ENCODE assay signal across 8 cellular contexts in the genomic region with DNA sequence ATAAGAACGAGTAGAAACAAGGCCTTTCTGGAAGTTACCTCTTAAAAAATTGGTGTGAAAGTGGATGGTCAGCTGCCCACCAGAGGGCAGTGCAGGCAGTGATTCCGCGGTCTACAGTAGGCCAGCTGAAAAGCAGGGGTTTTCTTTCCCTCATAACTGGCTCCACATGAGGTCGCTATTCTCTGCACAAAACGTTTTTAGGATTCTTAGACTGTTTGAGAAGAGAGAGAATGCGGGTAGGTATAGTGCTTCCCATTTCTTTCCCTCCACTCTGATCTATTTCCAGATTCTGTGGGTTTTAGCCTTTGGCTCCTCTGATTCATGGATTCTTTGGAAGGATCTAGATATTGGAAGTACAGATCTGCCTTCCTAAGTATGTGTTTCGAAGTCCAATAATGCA. TPM values are rescaled to one million over a fixed set of nuclear protein-coding genes. Genes with fewer than 3 reads are reported as not detected.
DNase-seq lines count a peak whose midpoint lies in the region; ATAC-seq, FAIRE-seq and TF ChIP-seq lines count a peak whose summit lies in the region.

No MANE protein-coding gene starts in this region.

- WGBS in A549 (ENCODE audit: missing lambda C conversion rate) = 15% methylated on average over 7 of the region's 7 CpGs

- TF ChIP-seq CTCF in A549 (IDR thresholded peaks at IDR 0.05) (peak; percentile 99), astrocyte of the cerebellum (IDR thresholded peaks at IDR 0.05; ENCODE audit: low read depth, low read length, missing control alignments) (peak; percentile 94)

- ATAC-seq in A549 = peak; percentile 89 to 95
- peak; percentile 90 for ATAC-seq in GM18517 (IDR thresholded peaks at IDR 0.05; ENCODE audit: unreplicated experiment)
- peak; percentile 85 for ATAC-seq in HG03039 (IDR thresholded peaks at IDR 0.05; ENCODE audit: unreplicated experiment)

- DNase-seq in A549 (ENCODE audit: low read depth in 1 of 2, low spot score in 1 of 2) (peak; percentile 16 to 78), NCI-H2029 treated with DMSO at 0.1 percent for 48 hours (lab: John Stamatoyannopoulos, UW) (peak; percentile 98), T-helper 9 cell (peak; percentile 49), astrocyte of the cerebellum (ENCODE audit: low read depth) (peak; percentile 86), hepatic stellate cell (ENCODE audit: low spot score) (peak; percentile 51), skeletal muscle cell (ENCODE audit: low read depth) (peak; percentile 56)

- H3K4me2 ChIP-seq in A549 = no peak overlapping the region

- CTCF ChIA-PET in A549 (lab: Yijun Ruan, JAX) = interaction anchor here (0.6 to 4.9 kb wide), 29 partner anchors 9 to 691 kb away, joined by 3 to 131 read pairs (median 3); no protein-coding TSS in a partner anchor

- POLR2A ChIA-PET in A549 (lab: Yijun Ruan, JAX) = interaction anchor here (0.9 kb wide), 1 partner anchor 334 kb away, joined by 3 read pairs; no protein-coding TSS in a partner anchor

- TF ChIP-seq EP300 in A549 (IDR thresholded peaks at IDR 0.05) = no peak

- H3K9me3 ChIP-seq in A549 = no peaks in the 10 kb centered on the region

- H3K4me3 ChIP-seq in A549 = no peak overlapping the region
- no peak overlapping the region for H3K4me3 ChIP-seq in astrocyte of the cerebellum (ENCODE audit: low read depth, low read length)
- H3K4me3 ChIP-seq in skeletal muscle cell (ENCODE audit: low read depth, low read length) = no peak overlapping the region

- no peak for TF ChIP-seq POLR2A in A549 (IDR thresholded peaks at IDR 0.05; ENCODE audit: low read length)

- peak; percentile 88 to 93 for TF ChIP-seq RAD21 in A549 (conservative IDR thresholded peaks at IDR 0.05 in 1 of 2, IDR thresholded peaks at IDR 0.05 in 1 of 2)

- no peaks in the 10 kb centered on the region for H3K4me1 ChIP-seq in A549

- in situ Hi-C loops in astrocyte of the cerebellum (cut with HindIII; ENCODE audit: low sequenced_read_pairs) = loop anchor here (25.0 kb wide), 2 partner anchors 357 to 682 kb away; no protein-coding TSS in a partner anchor

- H3K27ac ChIP-seq in A549 = no peak overlapping the region

- no peak for FAIRE-seq in A549 (lab: Jason Lieb, UNC)

TF ChIP-seq in A549, 52 proteins besides CTCF, POLR2A, EP300 and RAD21:
- TF ChIP-seq RFX5 (IDR thresholded peaks at IDR 0.05) (no peak), SMC3 (IDR thresholded peaks at IDR 0.05) (peak; percentile 97), SREBF2 (IDR thresholded peaks at IDR 0.05) (no peak)
- TF ChIP-seq, protein P1, sequence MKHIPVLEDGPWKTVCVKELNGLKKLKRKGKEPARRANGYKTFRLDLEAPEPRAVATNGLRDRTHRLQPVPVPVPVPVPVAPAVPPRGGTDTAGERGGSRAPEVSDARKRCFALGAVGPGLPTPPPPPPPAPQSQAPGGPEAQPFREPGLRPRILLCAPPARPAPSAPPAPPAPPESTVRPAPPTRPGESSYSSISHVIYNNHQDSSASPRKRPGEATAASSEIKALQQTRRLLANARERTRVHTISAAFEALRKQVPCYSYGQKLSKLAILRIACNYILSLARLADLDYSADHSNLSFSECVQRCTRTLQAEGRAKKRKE (CRISPR knock-in tag; IDR thresholded peaks at IDR 0.05; ENCODE audit: low read depth) = no peak

RNA-seq across cellular contexts. Expression of gene FIG4, which starts 14.2 kb away (rescaled TPM):
- 10.4 and 11.2 TPM in 2 replicates for polyA plus RNA-seq in A549 (2011; rRNA removed)
- polyA plus RNA-seq in A549 (2012; cell fraction: cytosol; rRNA removed) = 2.5 and 2.7 TPM in 2 replicates
- polyA plus RNA-seq in A549 (2012; cell fraction: nucleus; rRNA removed) = 1.4 and 2.8 TPM in 2 replicates
- polyA plus RNA-seq in A549 (2017; fragmentation: RNase III; extraction: RNeasy Plus Mini Kit Qiagen cat#74134 plus additional on column Dnase treatment) = 5.6 to 6.4 TPM (median 6.2 TPM) in 3 replicates
- polyA minus RNA-seq in A549 (2011; rRNA and poly(A)+ RNA removed) = 4.2 and 4.4 TPM in 2 replicates

RNA-seq across cellular contexts. Expression of gene AK9, which starts 14.3 kb away (rescaled TPM):
- polyA plus RNA-seq in A549 (2011; rRNA removed) = 3.1 and 4.7 TPM in 2 replicates
- 0.49 and 0.63 TPM in 2 replicates for polyA plus RNA-seq in A549 (2012; cell fraction: cytosol; rRNA removed)
- 0.32 and 0.38 TPM in 2 replicates for polyA plus RNA-seq in A549 (2012; cell fraction: nucleus; rRNA removed)
- polyA plus RNA-seq in A549 (2017; fragmentation: RNase III; extraction: RNeasy Plus Mini Kit Qiagen cat#74134 plus additional on column Dnase treatment) = 2.2 to 2.4 TPM (median 2.2 TPM) in 3 replicates
- 0.39 and 0.54 TPM in 2 replicates for polyA minus RNA-seq in A549 (2011; rRNA and poly(A)+ RNA removed)

Comparison
In these comparisons a context has a peak if more than half of its experiments do, and no peak if none do; other contexts are left out.
1. DNase-seq: peak in every context shown above with its lines; median percentile 98 in NCI-H2029 treated with DMSO at 0.1 percent for 48 hours; 86 in astrocyte of the cerebellum; 56 in skeletal muscle cell; 51 in hepatic stellate cell; 49 in T-helper 9 cell; 47 in A549.